ENCODE assay signal across 29 cellular contexts in genomic region chr7:15490261-15490660, GRCh38.
"Had no signal": no experiment of that assay in that cellular context is flagged by ENCODE, and none has a peak within 500 bp of the region (broad histone marks: within the 10 kb centered on the region; RNA-seq: fewer than 3 reads in every experiment).

No MANE protein-coding gene starts in this region.

- H3K36me3 Mint-ChIP-seq: mesothelial cell of epicardium; naive B cell; stimulated activated memory B cell treated with anti-CD40 and anti-IgM and Interleukin-4, amounts not matched to agents 10 μg/mL and 1 μg/mL and 100 μg/mL, for 72 hours; type B pancreatic cell had no signal

- H3K4me3 ChIP-seq: left lung, lower lobe of right lung, pancreas, prostate gland, sigmoid colon, spleen, tibial nerve, uterus had no signal

- H3K4me3 Mint-ChIP-seq: mesothelial cell of epicardium; naive B cell; natural killer cell; stimulated activated memory B cell treated with anti-CD40 and anti-IgM and Interleukin-4, amounts not matched to agents 10 μg/mL and 1 μg/mL and 100 μg/mL, for 72 hours; stimulated activated naive CD8-positive, alpha-beta T cell treated with anti-CD3 and anti-CD28 coated beads, Interleukin-15, amount 100 ng/mL, for 72 hours; type B pancreatic cell had no signal

- H3K27me3 ChIP-seq: left lung, pancreas, sigmoid colon, spleen, tibial nerve, uterus had no signal

- ATAC-seq: left colon; left lung; lower lobe of right lung; natural killer cell; pancreas; right cardiac atrium; stimulated activated memory B cell treated with anti-CD40 and anti-IgM and Interleukin-4, amounts not matched to agents 10 μg/mL and 1 μg/mL and 100 μg/mL, for 72 hours; stimulated activated naive CD8-positive, alpha-beta T cell treated with anti-CD3 and anti-CD28 coated beads, Interleukin-15, amount 100 ng/mL, for 72 hours had no signal

- H3K27ac ChIP-seq: left lung, lower lobe of right lung, pancreas, prostate gland, sigmoid colon, spleen had no signal

- DNase-seq: hippocampal formation; kidney; left colon; left lung; lower lobe of right lung; mammary epithelial cell; mesendoderm; naive B cell; natural killer cell; pancreas; posterior cingulate gyrus; retina; right cardiac atrium; sigmoid colon; small intestine; spleen; stimulated activated CD4-positive, alpha-beta T cell treated with anti-CD3 and anti-CD28 coated beads, Interleukin-1b, Interleukin-23, amount 100 ng/mL, for 48 hours; stimulated activated CD4-positive, alpha-beta T cell treated with anti-CD3 and anti-CD28 coated beads, Interleukin-2, amount 100 ng/mL, for 48 hours; stimulated activated CD4-positive, alpha-beta T cell treated with anti-CD3 and anti-CD28 coated beads, Interleukin-4, amount 100 ng/mL, for 4 hours; stimulated activated CD8-positive, alpha-beta memory T cell treated with anti-CD3 and anti-CD28 coated beads, Interleukin-4, amount 100 ng/mL, for 48 hours; stimulated activated naive CD4-positive, alpha-beta T cell treated with Interleukin-2 at 50 U/mL for 16 hours; stimulated activated naive CD8-positive, alpha-beta T cell treated with anti-CD3 and anti-CD28 coated beads, Interleukin-15, amount 100 ng/mL, for 72 hours; substantia nigra; uterus had no signal

- H3K4me1 Mint-ChIP-seq: naive B cell; natural killer cell; stimulated activated memory B cell treated with anti-CD40 and anti-IgM and Interleukin-4, amounts not matched to agents 10 μg/mL and 1 μg/mL and 100 μg/mL, for 72 hours; stimulated activated naive CD8-positive, alpha-beta T cell treated with anti-CD3 and anti-CD28 coated beads, Interleukin-15, amount 100 ng/mL, for 72 hours had no signal

- H3K9me3 Mint-ChIP-seq: mesothelial cell of epicardium; stimulated activated memory B cell treated with anti-CD40 and anti-IgM and Interleukin-4, amounts not matched to agents 10 μg/mL and 1 μg/mL and 100 μg/mL, for 72 hours; stimulated activated naive CD8-positive, alpha-beta T cell treated with anti-CD3 and anti-CD28 coated beads, Interleukin-15, amount 100 ng/mL, for 72 hours; type B pancreatic cell had no signal

- H3K27ac Mint-ChIP-seq: mesothelial cell of epicardium; naive B cell; natural killer cell; stimulated activated memory B cell treated with anti-CD40 and anti-IgM and Interleukin-4, amounts not matched to agents 10 μg/mL and 1 μg/mL and 100 μg/mL, for 72 hours; stimulated activated naive CD8-positive, alpha-beta T cell treated with anti-CD3 and anti-CD28 coated beads, Interleukin-15, amount 100 ng/mL, for 72 hours had no signal

- H3K27me3 Mint-ChIP-seq: naive B cell; stimulated activated memory B cell treated with anti-CD40 and anti-IgM and Interleukin-4, amounts not matched to agents 10 μg/mL and 1 μg/mL and 100 μg/mL, for 72 hours; stimulated activated naive CD8-positive, alpha-beta T cell treated with anti-CD3 and anti-CD28 coated beads, Interleukin-15, amount 100 ng/mL, for 72 hours; type B pancreatic cell had no signal

- H3K36me3 ChIP-seq: left lung, lower lobe of right lung, pancreas, prostate gland, sigmoid colon, spleen, tibial nerve, uterus had no signal

- H3K9me3 ChIP-seq: lower lobe of right lung, pancreas, prostate gland, sigmoid colon, tibial nerve, uterus had no signal

- H3K4me1 ChIP-seq: left lung, lower lobe of right lung, pancreas, prostate gland, spleen had no signal
